Comparison of ENCODE assay signal across 26 cellular contexts in the genomic region with DNA sequence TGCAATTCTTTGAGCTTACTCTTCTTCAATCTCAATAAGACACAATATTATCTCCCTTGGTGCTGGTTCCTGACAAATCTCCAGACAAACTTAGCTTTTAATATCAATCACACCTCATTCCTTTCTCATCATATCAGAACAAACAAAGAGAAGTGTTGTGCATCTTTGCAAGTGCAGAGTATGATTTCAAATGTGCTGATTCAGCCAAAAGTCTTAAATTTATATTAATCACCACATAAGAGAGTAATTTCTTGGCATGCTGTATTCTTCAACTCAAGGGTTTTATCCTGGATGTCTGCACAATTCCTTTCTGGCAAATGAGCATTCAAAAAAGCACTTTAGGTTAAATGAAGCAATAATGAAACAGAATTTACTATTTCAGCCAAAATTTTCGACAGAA.
"Had no signal": no experiment of that assay in that cellular context is flagged by ENCODE, and none has a peak within 500 bp of the region (broad histone marks: within the 10 kb centered on the region; RNA-seq: fewer than 3 reads in every experiment).

No MANE protein-coding gene starts in this region.

- H3K4me3 ChIP-seq: coronary artery, dorsolateral prefrontal cortex had no signal

- H3K27ac ChIP-seq: brain microvascular endothelial cell, coronary artery, dorsolateral prefrontal cortex had no signal

- ATAC-seq: activated CD4-positive, CD25-positive, alpha-beta regulatory T cell treated with anti-CD3 and anti-CD28 coated beads, Interleukin-2, amount 50 U/mL, for 24 hours; activated CD8-positive, alpha-beta T cell treated with anti-CD3 and anti-CD28 coated beads for 36 hours; activated T-cell treated with anti-CD3 and anti-CD28 coated beads, Interleukin-2, amount 50 U/mL, for 4 hours; activated T-helper 17 cell treated with anti-CD3 and anti-CD28 coated beads, Interleukin-2, amount 50 U/mL, for 72 hours; esophagus mucosa; T-helper 17 cell had no signal

- H3K27me3 ChIP-seq: brain microvascular endothelial cell, dorsolateral prefrontal cortex had no signal

- H3K36me3 ChIP-seq: brain microvascular endothelial cell had no signal

- DNase-seq: activated B cell treated with CpG ODN at 0.5 μM for 24 hours; activated CD4-positive, alpha-beta T cell treated with anti-CD3 and anti-CD28 coated beads for 48 hours; activated CD4-positive, alpha-beta T cell treated with anti-CD3 and anti-CD28 coated beads, Interleukin-2, amount 50 U/mL, for 1 hour; activated CD4-positive, alpha-beta T cell treated with anti-CD3 and anti-CD28 coated beads, Interleukin-2, amount 50 U/mL, for 48 hours; activated CD8-positive, alpha-beta memory T cell treated with anti-CD3 and anti-CD28 coated beads for 24 hours; activated CD8-positive, alpha-beta T cell treated with anti-CD3 and anti-CD28 coated beads for 36 hours; activated effector memory CD4-positive, alpha-beta T cell treated with Interleukin-2 at 50 U/mL for 16 hours; activated gamma-delta T cell treated with Interleukin-2 at 50 U/mL for 16 hours; activated naive CD4-positive, alpha-beta T cell treated with anti-CD3 and anti-CD28 coated beads, Interleukin-2, amount 50 U/mL, for 16 hours; activated naive CD4-positive, alpha-beta T cell treated with Interleukin-2 at 50 U/mL for 16 hours; activated T-cell treated with anti-CD3 and anti-CD28 coated beads, Interleukin-2, amount 50 U/mL, for 4 hours; amniotic stem cell; brain microvascular endothelial cell; dorsolateral prefrontal cortex; effector memory CD4-positive, alpha-beta T cell; foreskin fibroblast; head of caudate nucleus; T-helper 17 cell; T1000 had no signal

- FAIRE-seq: astrocyte, bronchial epithelial cell, frontal cortex had no signal
